In the genomic region with DNA sequence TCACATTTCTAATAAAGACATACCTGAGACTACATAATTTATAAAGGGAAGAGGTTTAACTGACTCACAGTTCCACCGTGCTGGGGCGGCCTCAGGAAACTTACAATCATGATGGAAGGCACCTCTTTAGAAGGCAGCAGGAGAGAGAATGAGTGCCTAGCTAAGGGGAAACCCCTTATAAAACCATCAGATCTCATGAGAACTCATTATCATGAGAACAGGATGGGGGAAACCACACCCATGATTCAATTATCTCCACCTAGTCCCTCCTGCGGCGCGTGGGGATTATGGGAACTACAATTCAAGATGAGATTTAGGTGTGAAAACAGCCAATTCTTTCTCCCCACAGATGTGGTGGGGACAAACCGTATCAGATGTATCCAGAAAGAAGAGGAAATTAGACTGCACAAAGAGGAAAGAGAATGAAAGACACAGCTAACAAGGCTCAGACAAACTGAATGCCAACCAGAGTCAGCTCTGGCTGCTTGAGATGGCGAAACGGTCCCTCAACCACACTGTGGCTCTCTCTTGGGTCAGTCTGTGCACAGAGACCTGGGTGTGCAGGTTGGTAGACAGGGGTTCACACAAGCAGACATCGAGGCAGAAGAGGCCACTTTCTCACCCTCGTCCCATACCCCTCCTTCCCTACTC, we compare ENCODE assay signal across 15 cellular contexts.
DNase-seq lines count a peak whose midpoint lies in the region; ATAC-seq, FAIRE-seq and TF ChIP-seq lines count a peak whose summit lies in the region.
"Had no signal": no experiment of that assay in that cellular context is flagged by ENCODE, and none has a peak within 500 bp of the region (broad histone marks: within the 10 kb centered on the region; RNA-seq: fewer than 3 reads in every experiment).

No MANE protein-coding gene starts in this region.

- WGBS in K562 (ENCODE audit: insufficient coverage, low coverage, missing lambda C conversion rate), result 28% methylated on average over 7 of the region's 10 CpGs

- no peak for FAIRE-seq in K562 (lab: Jason Lieb, UNC)
- FAIRE-seq: endometrium, GM19239, islet of Langerhans had no signal

- TF ChIP-seq EP300 in K562 (IDR thresholded peaks at IDR 0.05; ENCODE audit: low read length), result no peak

- H3K4me1 ChIP-seq in K562 (replicated peaks in 1 of 2; ENCODE audit: control insufficient read depth in 2 of 2, insufficient read depth in 2 of 2, low read length in 2 of 2), result peaks cover 2 to 4% of the 10 kb centered on the region in 2 experiments; a peak in 2 of 5 replicates
- H3K4me1 ChIP-seq: gastrocnemius medialis had no signal

- no peaks in the 10 kb centered on the region for H3K79me2 ChIP-seq in K562 (ENCODE audit: control insufficient read depth, insufficient read depth, low read length)

- no peak for TF ChIP-seq POLR2A in K562 (conservative IDR thresholded peaks at IDR 0.05)

- H3K9me3 ChIP-seq in K562 (replicated peaks; ENCODE audit: control insufficient read depth, insufficient read depth, low read depth, low read length), result peaks cover 14% of the 10 kb centered on the region
- H3K9me3 ChIP-seq: gastrocnemius medialis had no signal

- ATAC-seq in K562 (no peak), GM19324 (IDR thresholded peaks at IDR 0.05; ENCODE audit: low FRiP score, unreplicated experiment) (no peak)
- ATAC-seq: gastrocnemius medialis had no signal

- CTCF ChIA-PET in K562 (lab: Yijun Ruan, JAX; ENCODE audit: low intra/inter-chr PET ratio), result no interaction called here

- no TSS peak for BruUV-seq in K562 (replicated peaks; lab: Mats Ljungman, UMichigan)

- H3K9ac ChIP-seq in K562 (ENCODE audit: insufficient read depth in 1 of 2, low read depth in 2 of 2, low read length in 2 of 2), result no peak overlapping the region

- in situ Hi-C loops in K562 (cut with MboI), result no loop called here

- no peaks in the 10 kb centered on the region for H3K27me3 ChIP-seq in K562 (ENCODE audit: control insufficient read depth in 2 of 2, insufficient read depth in 2 of 2, low read length in 2 of 2)
- H3K27me3 ChIP-seq: cardiac muscle cell, gastrocnemius medialis had no signal

- H2AFZ ChIP-seq in K562 (ENCODE audit: low read depth, low read length), result peak overlapping the region; percentile 49; the same call in 1 of the 2 replicates

- no peaks in the 10 kb centered on the region for H3K9me1 ChIP-seq in K562 (ENCODE audit: control insufficient read depth, insufficient read depth, low read length)

- intact Hi-C loops in K562 (cut with micrococcal nuclease), result no loop called here

- POLR2A ChIA-PET in K562 (lab: Yijun Ruan, JAX), result no interaction called here

- TF ChIP-seq RAD21 in K562 (CRISPR knock-in tag; conservative IDR thresholded peaks at IDR 0.05 in 1 of 2, IDR thresholded peaks at IDR 0.05 in 1 of 2), result no peak

- no peak overlapping the region for H3K4me3 ChIP-seq in K562
- H3K4me3 ChIP-seq: cardiac muscle cell, gastrocnemius medialis had no signal

- H3K4me2 ChIP-seq in K562 (ENCODE audit: insufficient read depth, low read length), result no peak overlapping the region

- H4K20me1 ChIP-seq in K562 (replicated peaks; ENCODE audit: control insufficient read depth, insufficient read depth, low read length), result no peaks in the 10 kb centered on the region

- no peak for TF ChIP-seq CTCF in K562 (IDR thresholded peaks at IDR 0.05 in 2 of 3, conservative IDR thresholded peaks at IDR 0.05 in 1 of 3; ENCODE audit: insufficient read depth in 2 of 3, low read depth in 1 of 3, low read length in 3 of 3)

- DNase-seq in KG1 (lab: John Stamatoyannopoulos, UW) (peak; percentile 10), K562 (ENCODE audit: extremely low read depth in 1 of 4, low spot score in 3 of 4) (peak in 1 of 4 experiments; percentile 17), kidney tubule cell (ENCODE audit: low spot score) (no peak), cortex of kidney (lab: John Stamatoyannopoulos, UW) (no peak)
- DNase-seq in activated CD4-positive, alpha-beta T cell treated with anti-CD3 and anti-CD28 coated beads, Interleukin-2, amount 50 U/mL, for 4 hours, result peak; percentile 31 to 46
- DNase-seq in stimulated activated CD4-positive, alpha-beta T cell treated with anti-CD3 and anti-CD28 coated beads, TNF-alpha, amount 100 ng/mL, for 24 hours (ENCODE audit: low read depth in 3 of 3), result peak; percentile 21 to 40 (median 34)
- DNase-seq: C1 segment of cervical spinal cord, gastrocnemius medialis, NCI-H146, NCI-H510A treated with DMSO at 0.1 percent for 48 hours had no signal

- no peaks in the 10 kb centered on the region; the same call in 2 of the 3 replicates for H3K36me3 ChIP-seq in K562 (ENCODE audit: control insufficient read depth, insufficient read depth, low read length)
- H3K36me3 ChIP-seq: cardiac muscle cell, gastrocnemius medialis had no signal

- H3K27ac ChIP-seq in K562 (ENCODE audit: extremely low read depth, low read depth, low read length), result no peak overlapping the region
- H3K27ac ChIP-seq: cardiac muscle cell, gastrocnemius medialis had no signal

TF ChIP-seq in K562, 482 proteins besides CTCF, POLR2A, EP300 and RAD21:
- TF ChIP-seq MXI1 (IDR thresholded peaks at IDR 0.05; ENCODE audit: low read depth, low read length) (no peak), PRPF4 (IDR thresholded peaks at IDR 0.05; ENCODE audit: insufficient read depth, low read depth, low read length, poor library complexity, severe bottlenecking) (no peak), NR2F6 (CRISPR knock-in tag; IDR thresholded peaks at IDR 0.05) (no peak), TBP (optimal IDR thresholded peaks at IDR 0.05; ENCODE audit: low read depth, low read length) (no peak)

Comparison
In these comparisons a context has a peak if more than half of its experiments do, and no peak if none do; other contexts are left out.
1. DNase-seq: peak in KG1 (single experiment), activated CD4-positive, alpha-beta T cell treated with anti-CD3 and anti-CD28 coated beads, Interleukin-2, amount 50 U/mL, for 4 hours (2 of 2) and stimulated activated CD4-positive, alpha-beta T cell treated with anti-CD3 and anti-CD28 coated beads, TNF-alpha, amount 100 ng/mL, for 24 hours (3 of 3); none in kidney tubule cell (single experiment) and cortex of kidney (single experiment).